In the genomic region with DNA sequence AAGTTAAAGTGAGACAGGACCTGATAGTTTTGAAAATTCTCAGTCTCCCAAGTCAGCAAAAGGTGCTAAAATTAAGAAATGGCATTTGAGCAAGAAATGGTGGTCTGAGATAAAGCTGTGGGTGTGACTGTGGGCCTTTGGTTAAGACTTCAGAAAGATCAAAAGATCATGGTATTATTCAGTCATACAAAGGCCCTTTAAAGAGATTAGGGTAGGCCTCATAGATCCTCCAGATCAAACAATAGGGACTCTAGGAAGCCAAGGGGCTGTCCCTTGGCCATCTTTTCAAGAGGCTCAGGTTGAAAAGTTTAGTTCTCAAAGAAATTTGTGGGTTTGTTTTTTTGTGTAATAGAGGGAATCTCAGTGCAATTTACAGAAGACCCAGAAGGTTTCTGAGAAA, we compare ENCODE assay signal across 33 cellular contexts. TPM values are rescaled to one million over a fixed set of nuclear protein-coding genes. Genes with fewer than 3 reads are reported as not detected.
"Had no signal": no experiment of that assay in that cellular context is flagged by ENCODE, and none has a peak within 500 bp of the region (broad histone marks: within the 10 kb centered on the region; RNA-seq: fewer than 3 reads in every experiment).

No MANE protein-coding gene starts in this region.

- H3K4me3 ChIP-seq: breast epithelium, esophagus muscularis mucosa, heart right ventricle, left lung, lower lobe of right lung, ovary, right lobe of liver, skin epidermis, stomach, thyroid gland, upper lobe of left lung, vagina had no signal

- H3K27me3 Mint-ChIP-seq: activated CD4-positive, alpha-beta T cell treated with anti-CD3 and anti-CD28 coated beads, Interleukin-2, amount 10 ng/mL, durations not matched to agents 24 days and 14 days had no signal

- H3K4me3 Mint-ChIP-seq: activated CD4-positive, alpha-beta memory T cell treated with anti-CD3 and anti-CD28 coated beads for 36 hours; activated CD4-positive, alpha-beta T cell treated with anti-CD3 and anti-CD28 coated beads, Interleukin-2, amount 10 ng/mL, durations not matched to agents 24 days and 14 days; activated T-cell treated with anti-CD3 and anti-CD28 coated beads, Interleukin-2, amount 50 U/mL, for 72 hours; endodermal cell; nephron; T-helper 1 cell treated with Interleukin-12 subunit alpha and Interleukin-12 subunit beta and Interleukin-4 antibody, amounts not matched to agents 30 μg/mL and 1 μg/mL, for 36 hours had no signal

- H3K9me3 Mint-ChIP-seq: activated CD4-positive, alpha-beta memory T cell treated with anti-CD3 and anti-CD28 coated beads for 36 hours; activated CD4-positive, alpha-beta T cell treated with anti-CD3 and anti-CD28 coated beads, Interleukin-2, amount 10 ng/mL, durations not matched to agents 24 days and 14 days; T-helper 1 cell treated with Interleukin-12 subunit alpha and Interleukin-12 subunit beta and Interleukin-4 antibody, amounts not matched to agents 30 μg/mL and 1 μg/mL, for 36 hours had no signal

- H3K9me3 ChIP-seq: breast epithelium, heart right ventricle, left lung, lower lobe of right lung, ovary, right lobe of liver, stomach, thyroid gland, vagina had no signal

- H3K4me1 Mint-ChIP-seq: nephron had no signal

- DNase-seq: activated CD4-positive, alpha-beta memory T cell treated with anti-CD3 and anti-CD28 coated beads for 36 hours; activated CD4-positive, alpha-beta T cell treated with anti-CD3 and anti-CD28 coated beads, Interleukin-2, amount 10 ng/mL, durations not matched to agents 24 days and 14 days; activated effector memory CD4-positive, alpha-beta T cell treated with Interleukin-2 at 50 U/mL for 16 hours; activated naive CD4-positive, alpha-beta T cell treated with Interleukin-2 at 50 U/mL for 16 hours; activated T-cell treated with anti-CD3 and anti-CD28 coated beads, Interleukin-2, amount 50 U/mL, for 72 hours; amygdala; central memory CD4-positive, alpha-beta T cell; endodermal cell; foreskin melanocyte; heart right ventricle; left lung; lower lobe of right lung; mesendoderm; ovary; right lobe of liver; stimulated activated CD4-positive, alpha-beta T cell treated with anti-CD3 and anti-CD28 coated beads, Interleukin-12 subunit alpha, Interleukin-12 subunit beta, amount 100 ng/mL, for 4 hours; stimulated activated CD4-positive, alpha-beta T cell treated with anti-CD3 and anti-CD28 coated beads, Interleukin-4, amount 100 ng/mL, for 1 hour; stomach; SW 1271; T-helper 9 cell; thyroid gland; upper lobe of left lung had no signal

- H3K36me3 ChIP-seq: breast epithelium, esophagus muscularis mucosa, heart right ventricle, left lung, lower lobe of right lung, ovary, right lobe of liver, stomach, thyroid gland, upper lobe of left lung, vagina had no signal

- H3K27ac ChIP-seq: esophagus muscularis mucosa, heart right ventricle, left lung, lower lobe of right lung, ovary, right lobe of liver, skin epidermis, stomach, thyroid gland, upper lobe of left lung, vagina, VCaP had no signal

- H3K36me3 Mint-ChIP-seq: activated CD4-positive, alpha-beta memory T cell treated with anti-CD3 and anti-CD28 coated beads for 36 hours had no signal

- H3K27ac Mint-ChIP-seq: activated CD4-positive, alpha-beta memory T cell treated with anti-CD3 and anti-CD28 coated beads for 36 hours; activated CD4-positive, alpha-beta T cell treated with anti-CD3 and anti-CD28 coated beads, Interleukin-2, amount 10 ng/mL, durations not matched to agents 24 days and 14 days; activated T-cell treated with anti-CD3 and anti-CD28 coated beads, Interleukin-2, amount 50 U/mL, for 72 hours; endodermal cell; nephron; T-helper 1 cell treated with Interleukin-12 subunit alpha and Interleukin-12 subunit beta and Interleukin-4 antibody, amounts not matched to agents 30 μg/mL and 1 μg/mL, for 36 hours had no signal

- H3K27me3 ChIP-seq: breast epithelium, esophagus muscularis mucosa, heart right ventricle, left lung, ovary, right lobe of liver, thyroid gland, upper lobe of left lung, vagina had no signal

- ATAC-seq: activated T-cell treated with anti-CD3 and anti-CD28 coated beads, Interleukin-2, amount 50 U/mL, for 72 hours; heart right ventricle; left lung; lower lobe of right lung; right lobe of liver had no signal

- H3K4me1 ChIP-seq: breast epithelium, esophagus muscularis mucosa, left lung, lower lobe of right lung, right lobe of liver, stomach, thyroid gland, upper lobe of left lung, vagina had no signal

RNA-seq across cellular contexts. Expression of gene HMGB4, which starts 8.4 kb away (rescaled TPM):
- total RNA-seq: activated CD4-positive, alpha-beta memory T cell treated with anti-CD3 and anti-CD28 coated beads for 36 hours; activated CD4-positive, alpha-beta T cell treated with anti-CD3 and anti-CD28 coated beads, Interleukin-2, amount 10 ng/mL, durations not matched to agents 24 days and 14 days; activated T-cell treated with anti-CD3 and anti-CD28 coated beads, Interleukin-2, amount 50 U/mL, for 72 hours; breast epithelium; endodermal cell; esophagus muscularis mucosa; glomerular endothelial cell; heart right ventricle; left lung; lower lobe of right lung; mononuclear cell; ovary; progenitor cell of endocrine pancreas; renal cortical epithelial cell; right lobe of liver; stomach; upper lobe of left lung; vagina had no signal
- polyA plus RNA-seq: heart right ventricle, ovary, stomach had no signal
